ENCODE assay signal across 18 cellular contexts in the genomic region with DNA sequence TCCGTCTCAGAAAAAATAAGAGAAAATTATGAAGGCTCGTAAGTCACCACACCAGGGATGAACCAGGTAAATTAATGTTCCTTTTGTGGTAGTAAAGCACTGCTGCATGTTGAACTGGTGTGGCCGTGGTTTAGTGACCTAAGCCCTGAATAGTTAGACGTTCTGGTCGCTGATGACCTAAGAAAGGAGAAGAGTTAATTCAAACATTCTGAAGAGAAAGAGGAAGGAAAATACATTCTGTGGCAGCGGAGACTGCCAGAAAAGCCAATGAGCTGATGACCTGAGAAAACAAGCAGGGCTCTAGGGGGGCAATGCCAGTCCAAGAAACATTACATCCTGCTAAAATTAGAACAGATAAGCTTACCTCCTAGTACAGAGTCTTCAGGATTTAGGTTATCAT.
"Had no signal": no experiment of that assay in that cellular context is flagged by ENCODE, and none has a peak within 500 bp of the region (broad histone marks: within the 10 kb centered on the region; RNA-seq: fewer than 3 reads in every experiment).

No MANE protein-coding gene starts in this region.

- H3K9me3 Mint-ChIP-seq: activated B cell treated with CpG ODN at 0.5 μM for 24 hours; activated CD4-positive, alpha-beta T cell treated with anti-CD3 and anti-CD28 coated beads, Interleukin-2, amount 10 ng/mL, durations not matched to agents 24 days and 14 days; activated naive CD4-positive, alpha-beta T cell treated with anti-CD3 and anti-CD28 coated beads, Interleukin-2, amount 10 ng/mL, durations not matched to agents 7 days and 5 days; activated T-helper 2 cell treated with anti-CD3 and anti-CD28 coated beads, Interferon-gamma antibody, Interleukin-2, Interleukin-4, amounts not matched to agents 10 μg/mL and 5 μg/mL and 100 μg/mL, durations not matched to agents 14 hours and 24 hours and 36 hours had no signal

- ATAC-seq: heart right ventricle had no signal

- H3K27ac Mint-ChIP-seq: activated B cell treated with CpG ODN at 0.5 μM for 24 hours; activated CD4-positive, alpha-beta T cell treated with anti-CD3 and anti-CD28 coated beads, Interleukin-2, amount 10 ng/mL, durations not matched to agents 24 days and 14 days; activated naive CD4-positive, alpha-beta T cell treated with anti-CD3 and anti-CD28 coated beads, Interleukin-2, amount 10 ng/mL, durations not matched to agents 7 days and 5 days had no signal

- H3K27ac ChIP-seq: adrenal gland, coronary artery, left ventricle myocardium inferior, parathyroid adenoma, stomach, thoracic aorta had no signal

- H3K9me3 ChIP-seq: adrenal gland, heart right ventricle, left ventricle myocardium inferior, stomach, thoracic aorta had no signal

- FAIRE-seq: frontal cortex, islet of Langerhans had no signal

- H3K4me3 Mint-ChIP-seq: activated B cell treated with CpG ODN at 0.5 μM for 24 hours; activated CD4-positive, alpha-beta T cell treated with anti-CD3 and anti-CD28 coated beads, Interleukin-2, amount 10 ng/mL, durations not matched to agents 24 days and 14 days; activated naive CD4-positive, alpha-beta T cell treated with anti-CD3 and anti-CD28 coated beads, Interleukin-2, amount 10 ng/mL, durations not matched to agents 7 days and 5 days had no signal

- H3K27me3 ChIP-seq: adrenal gland, heart right ventricle, stomach had no signal

- DNase-seq: activated B cell treated with CpG ODN at 0.5 μM for 24 hours; activated CD4-positive, alpha-beta T cell treated with anti-CD3 and anti-CD28 coated beads, Interleukin-2, amount 10 ng/mL, durations not matched to agents 24 days and 14 days; activated CD8-positive, alpha-beta memory T cell treated with anti-CD3 and anti-CD28 coated beads for 24 hours; activated naive CD4-positive, alpha-beta T cell treated with anti-CD3 and anti-CD28 coated beads, Interleukin-2, amount 10 ng/mL, durations not matched to agents 7 days and 5 days; adrenal gland; caudate nucleus; effector CD8-positive, alpha-beta T cell; heart right ventricle; left ventricle myocardium inferior; stimulated activated CD4-positive, alpha-beta T cell treated with anti-CD3 and anti-CD28 coated beads, Interleukin-4, amount 100 ng/mL, for 24 hours; stomach; T1000 had no signal

- H3K4me1 ChIP-seq: adrenal gland, parathyroid adenoma, stomach had no signal

- H3K4me3 ChIP-seq: adrenal gland, coronary artery, heart right ventricle, left ventricle myocardium inferior, stomach, thoracic aorta had no signal

- H3K36me3 ChIP-seq: thoracic aorta had no signal

- H3K27me3 Mint-ChIP-seq: activated B cell treated with CpG ODN at 0.5 μM for 24 hours; activated CD4-positive, alpha-beta T cell treated with anti-CD3 and anti-CD28 coated beads, Interleukin-2, amount 10 ng/mL, durations not matched to agents 24 days and 14 days; activated naive CD4-positive, alpha-beta T cell treated with anti-CD3 and anti-CD28 coated beads, Interleukin-2, amount 10 ng/mL, durations not matched to agents 7 days and 5 days had no signal

- H3K4me1 Mint-ChIP-seq: activated B cell treated with CpG ODN at 0.5 μM for 24 hours; activated CD4-positive, alpha-beta T cell treated with anti-CD3 and anti-CD28 coated beads, Interleukin-2, amount 10 ng/mL, durations not matched to agents 24 days and 14 days; activated naive CD4-positive, alpha-beta T cell treated with anti-CD3 and anti-CD28 coated beads, Interleukin-2, amount 10 ng/mL, durations not matched to agents 7 days and 5 days had no signal
